In the genomic region with DNA sequence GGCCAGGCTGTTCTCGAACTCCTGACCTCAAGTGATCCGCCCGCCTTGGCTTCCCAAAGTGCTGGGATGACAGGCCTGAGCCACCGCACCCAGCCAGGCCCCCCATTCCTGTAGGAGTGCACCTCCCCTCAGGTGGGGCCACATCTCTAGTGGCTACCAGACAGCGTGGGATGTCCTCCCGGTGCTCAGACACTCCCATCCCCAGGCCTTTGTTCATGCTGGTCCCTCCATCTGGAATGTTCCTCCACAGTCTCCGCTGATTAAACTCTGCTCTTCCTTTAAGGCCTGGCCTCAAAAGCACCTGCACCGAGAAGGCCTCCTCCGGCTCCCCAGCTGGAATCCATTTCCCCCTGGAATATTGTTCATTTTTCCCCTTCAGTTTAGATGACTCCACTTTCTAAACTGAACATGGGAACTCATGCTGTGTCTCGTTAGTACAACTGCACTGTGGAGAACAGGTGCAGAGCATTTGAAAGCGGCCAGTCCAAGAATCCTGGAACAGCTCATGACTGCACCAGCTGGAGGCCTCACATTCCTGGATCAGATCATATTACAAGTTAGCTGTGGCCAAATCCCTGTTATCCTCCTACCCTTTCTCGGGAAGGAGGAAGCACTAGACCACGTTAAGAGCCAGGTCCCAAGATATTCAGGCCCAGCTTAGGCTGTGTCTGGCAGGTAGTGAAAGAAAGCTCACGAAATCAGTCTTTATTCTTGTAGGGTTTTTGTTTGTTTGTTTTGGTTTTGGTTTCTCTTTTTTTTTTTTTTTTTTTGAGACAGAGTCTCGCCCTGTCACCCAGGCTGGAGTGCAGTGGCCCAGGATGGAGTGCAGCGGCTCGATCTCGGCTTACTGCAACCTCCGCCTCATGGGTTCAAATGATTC, we compare ENCODE assay signal across 8 cellular contexts. TPM values are rescaled to one million over a fixed set of nuclear protein-coding genes. Genes with fewer than 3 reads are reported as not detected.
A peak's percentile ranks its signal among the peaks of the same experiment; 100 is the strongest.
DNase-seq lines count a peak whose midpoint lies in the region; ATAC-seq and TF ChIP-seq lines count a peak whose summit lies in the region.

No MANE protein-coding gene starts in this region.

- H3K4me3 ChIP-seq in foreskin fibroblast (ENCODE audit: low read depth in 1 of 2, low read length in 2 of 2): peak overlapping the region in 1 of 2 donors; percentile 13

- no peak overlapping the region for H3K4me3 Mint-ChIP-seq in activated CD8-positive, alpha-beta memory T cell treated with anti-CD3 and anti-CD28 coated beads, Interleukin-2, amount 10 ng/mL, durations not matched to agents 7 days and 5 days
- H3K4me3 Mint-ChIP-seq in progenitor cell of endocrine pancreas (ENCODE audit: low read depth): peak overlapping the region; percentile 37
- H3K4me3 Mint-ChIP-seq in T-helper 17 cell: no peak overlapping the region

- DNase-seq in activated CD8-positive, alpha-beta memory T cell treated with anti-CD3 and anti-CD28 coated beads, Interleukin-2, amount 10 ng/mL, durations not matched to agents 7 days and 5 days: no peak
- DNase-seq in activated CD8-positive, alpha-beta memory T cell treated with anti-CD3 and anti-CD28 coated beads for 24 hours: no peak
- peak; percentile 55 for DNase-seq in SHP77 treated with DMSO at 0.1 percent for 48 hours (lab: John Stamatoyannopoulos, UW)
- DNase-seq in foreskin fibroblast: peak; percentile 77 to 91
- DNase-seq in progenitor cell of endocrine pancreas (ENCODE audit: low spot score, unreplicated experiment): no peak
- DNase-seq in UCSD-AML1 (lab: John Stamatoyannopoulos, UW; ENCODE audit: unreplicated experiment): no peak
- DNase-seq in T-helper 17 cell: no peak

- TF ChIP-seq CTCF in foreskin fibroblast (IDR thresholded peaks at IDR 0.05; ENCODE audit: low read depth, low read length) (no peak), progenitor cell of endocrine pancreas (IDR thresholded peaks at IDR 0.05; ENCODE audit: unreplicated experiment) (no peak)

- ATAC-seq in activated CD8-positive, alpha-beta memory T cell treated with anti-CD3 and anti-CD28 coated beads, Interleukin-2, amount 10 ng/mL, durations not matched to agents 7 days and 5 days: peak; percentile 78
- ATAC-seq in T-helper 17 cell (no peak), GM19395 (IDR thresholded peaks at IDR 0.05; ENCODE audit: unreplicated experiment) (no peak)

- CTCF ChIA-PET in activated CD8-positive, alpha-beta memory T cell treated with anti-CD3 and anti-CD28 coated beads, Interleukin-2, amount 10 ng/mL, durations not matched to agents 7 days and 5 days (lab: Charles Lee): interaction anchor here (0.7 to 1.7 kb wide), 7 partner anchors 8 to 33 kb away, joined by 3 to 9 read pairs (median 3); no protein-coding TSS in a partner anchor

- peaks cover 11% of the 10 kb centered on the region for H3K4me1 Mint-ChIP-seq in activated CD8-positive, alpha-beta memory T cell treated with anti-CD3 and anti-CD28 coated beads, Interleukin-2, amount 10 ng/mL, durations not matched to agents 7 days and 5 days
- H3K4me1 Mint-ChIP-seq in progenitor cell of endocrine pancreas (ENCODE audit: low read depth) (peaks cover 7% of the 10 kb centered on the region), T-helper 17 cell (peaks cover 2% of the 10 kb centered on the region)

- no peaks in the 10 kb centered on the region for H3K9me3 Mint-ChIP-seq in activated CD8-positive, alpha-beta memory T cell treated with anti-CD3 and anti-CD28 coated beads, Interleukin-2, amount 10 ng/mL, durations not matched to agents 7 days and 5 days (ENCODE audit: low read depth)
- H3K9me3 Mint-ChIP-seq in progenitor cell of endocrine pancreas (ENCODE audit: low read depth): no peaks in the 10 kb centered on the region

- peaks cover 2% of the 10 kb centered on the region for H3K27me3 Mint-ChIP-seq in activated CD8-positive, alpha-beta memory T cell treated with anti-CD3 and anti-CD28 coated beads, Interleukin-2, amount 10 ng/mL, durations not matched to agents 7 days and 5 days
- H3K27me3 Mint-ChIP-seq in progenitor cell of endocrine pancreas: no peaks in the 10 kb centered on the region
- no peaks in the 10 kb centered on the region for H3K27me3 Mint-ChIP-seq in T-helper 17 cell

- peak overlapping the region; percentile 63 for H3K27ac Mint-ChIP-seq in activated CD8-positive, alpha-beta memory T cell treated with anti-CD3 and anti-CD28 coated beads, Interleukin-2, amount 10 ng/mL, durations not matched to agents 7 days and 5 days
- H3K27ac Mint-ChIP-seq in progenitor cell of endocrine pancreas (peak overlapping the region; percentile 98), T-helper 17 cell (no peak overlapping the region)

- no peaks in the 10 kb centered on the region for H3K36me3 Mint-ChIP-seq in activated CD8-positive, alpha-beta memory T cell treated with anti-CD3 and anti-CD28 coated beads, Interleukin-2, amount 10 ng/mL, durations not matched to agents 7 days and 5 days
- H3K36me3 Mint-ChIP-seq in progenitor cell of endocrine pancreas (ENCODE audit: insufficient read depth): no peaks in the 10 kb centered on the region
- H3K36me3 Mint-ChIP-seq in T-helper 17 cell (ENCODE audit: low read depth): no peaks in the 10 kb centered on the region

- no peaks in the 10 kb centered on the region for H3K9me3 ChIP-seq in T-helper 17 cell (ENCODE audit: control insufficient read depth, low read length, poor library complexity, severe bottlenecking)

RNA-seq across cellular contexts. Expression of a gene that starts 10.8 kb away (rescaled TPM):
- 100 to 1,000 TPM; 242 to 293 TPM for total RNA-seq in activated CD8-positive, alpha-beta memory T cell treated with anti-CD3 and anti-CD28 coated beads, Interleukin-2, amount 10 ng/mL, durations not matched to agents 7 days and 5 days
- total RNA-seq in progenitor cell of endocrine pancreas (416 and 460 TPM in 2 replicates), T-helper 17 cell (100 to 1,000 TPM; 193 to 241 TPM)

Comparison
In these comparisons a context has a peak if more than half of its experiments do, and no peak if none do; other contexts are left out.
1. DNase-seq: peak in SHP77 treated with DMSO at 0.1 percent for 48 hours (single experiment) and foreskin fibroblast (2 of 2); none in activated CD8-positive, alpha-beta memory T cell treated with anti-CD3 and anti-CD28 coated beads, Interleukin-2, amount 10 ng/mL, durations not matched to agents 7 days and 5 days (single experiment), activated CD8-positive, alpha-beta memory T cell treated with anti-CD3 and anti-CD28 coated beads for 24 hours (single experiment), progenitor cell of endocrine pancreas (single experiment), UCSD-AML1 (single experiment) and T-helper 17 cell (0 of 3).